ENCODE assay signal across 1 cellular context in the genomic region with DNA sequence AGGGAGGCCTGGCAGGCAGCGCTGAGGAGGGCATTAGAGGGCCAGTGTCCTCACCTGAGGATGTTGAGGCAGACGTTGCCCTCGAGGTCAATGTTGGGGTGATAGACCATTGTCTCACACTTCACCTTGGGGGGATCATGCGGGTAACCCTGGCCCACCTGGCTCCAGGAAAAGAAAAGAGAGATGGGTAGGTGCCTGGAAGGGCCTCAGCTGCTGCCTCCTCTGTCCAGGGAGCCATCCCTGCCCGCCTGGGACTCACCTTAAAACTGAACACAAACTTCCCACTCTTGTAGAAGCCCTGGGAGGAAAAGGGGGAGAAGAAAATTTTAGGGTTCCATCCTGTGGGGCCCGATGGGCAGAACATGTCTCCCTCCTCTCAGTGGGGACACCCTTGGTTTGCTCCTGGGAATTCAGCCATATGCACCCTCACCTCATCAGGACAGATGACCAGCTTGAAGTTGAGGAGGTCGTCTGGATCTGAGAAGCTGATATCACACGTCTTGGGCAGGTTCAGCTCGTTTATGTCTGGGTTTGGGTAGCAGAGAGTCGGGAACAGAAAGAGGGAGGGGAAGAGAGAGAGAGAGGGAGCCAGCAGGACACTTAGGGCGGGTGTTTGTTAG.
TF ChIP-seq lines count a peak whose summit lies in the region.

No MANE protein-coding gene starts in this region.

TF ChIP-seq in IMR-90, 13 proteins besides CTCF, POLR2A, EP300 and RAD21:
- TF ChIP-seq, protein P1, sequence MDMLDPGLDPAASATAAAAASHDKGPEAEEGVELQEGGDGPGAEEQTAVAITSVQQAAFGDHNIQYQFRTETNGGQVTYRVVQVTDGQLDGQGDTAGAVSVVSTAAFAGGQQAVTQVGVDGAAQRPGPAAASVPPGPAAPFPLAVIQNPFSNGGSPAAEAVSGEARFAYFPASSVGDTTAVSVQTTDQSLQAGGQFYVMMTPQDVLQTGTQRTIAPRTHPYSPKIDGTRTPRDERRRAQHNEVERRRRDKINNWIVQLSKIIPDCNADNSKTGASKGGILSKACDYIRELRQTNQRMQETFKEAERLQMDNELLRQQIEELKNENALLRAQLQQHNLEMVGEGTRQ (IDR thresholded peaks at IDR 0.05; ENCODE audit: low read depth, low read length), result no peak
- TF ChIP-seq MXI1 (IDR thresholded peaks at IDR 0.05; ENCODE audit: borderline replicate concordance, low read depth, low read length), result no peak
- TF ChIP-seq, protein P2, sequence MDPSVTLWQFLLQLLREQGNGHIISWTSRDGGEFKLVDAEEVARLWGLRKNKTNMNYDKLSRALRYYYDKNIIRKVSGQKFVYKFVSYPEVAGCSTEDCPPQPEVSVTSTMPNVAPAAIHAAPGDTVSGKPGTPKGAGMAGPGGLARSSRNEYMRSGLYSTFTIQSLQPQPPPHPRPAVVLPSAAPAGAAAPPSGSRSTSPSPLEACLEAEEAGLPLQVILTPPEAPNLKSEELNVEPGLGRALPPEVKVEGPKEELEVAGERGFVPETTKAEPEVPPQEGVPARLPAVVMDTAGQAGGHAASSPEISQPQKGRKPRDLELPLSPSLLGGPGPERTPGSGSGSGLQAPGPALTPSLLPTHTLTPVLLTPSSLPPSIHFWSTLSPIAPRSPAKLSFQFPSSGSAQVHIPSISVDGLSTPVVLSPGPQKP (IDR thresholded peaks at IDR 0.05; ENCODE audit: borderline replicate concordance, low read depth, low read length), result no peak
- TF ChIP-seq RCOR1 (IDR thresholded peaks at IDR 0.05; ENCODE audit: insufficient replicate concordance, low read length), result no peak
- no peak for TF ChIP-seq CEBPB (IDR thresholded peaks at IDR 0.05; ENCODE audit: low read depth, low read length)
- no peak for TF ChIP-seq SMC3 (IDR thresholded peaks at IDR 0.05; ENCODE audit: low read depth, low read length)
- no peak for TF ChIP-seq BHLHE40 (IDR thresholded peaks at IDR 0.05; ENCODE audit: low read depth, low read length)
- no peak for TF ChIP-seq RFX5 (IDR thresholded peaks at IDR 0.05; ENCODE audit: low read depth, low read length)
- no peak for TF ChIP-seq CHD1 (IDR thresholded peaks at IDR 0.05; ENCODE audit: low read depth, low read length)
- no peak for TF ChIP-seq MAFK (IDR thresholded peaks at IDR 0.05; ENCODE audit: low read depth, low read length)
